21 cellular contexts compared by ENCODE assay signal in the genomic region with DNA sequence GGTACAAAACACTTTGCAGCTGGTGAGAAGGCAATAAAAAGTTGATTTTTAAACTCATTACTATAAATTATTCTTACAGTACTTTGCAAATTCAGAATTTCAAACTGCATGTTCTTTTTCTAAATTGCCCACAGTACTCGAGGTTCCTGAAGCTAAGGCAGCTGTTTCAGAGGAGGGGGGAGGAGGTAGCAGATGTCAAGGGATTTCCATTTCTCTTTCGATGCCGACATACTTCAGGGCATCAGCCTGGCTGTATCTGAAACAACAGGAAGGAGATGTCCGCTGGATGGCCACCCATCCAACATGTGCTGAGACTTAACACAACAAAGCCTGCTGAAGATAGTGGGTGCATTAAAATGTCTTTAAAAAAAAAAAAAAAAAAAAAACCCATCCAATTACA.
"Had no signal": no experiment of that assay in that cellular context is flagged by ENCODE, and none has a peak within 500 bp of the region (broad histone marks: within the 10 kb centered on the region; RNA-seq: fewer than 3 reads in every experiment).

No MANE protein-coding gene starts in this region.

- H3K9me3 ChIP-seq: breast epithelium, colonic mucosa, esophagus squamous epithelium, heart right ventricle, upper lobe of left lung had no signal

- H3K27ac Mint-ChIP-seq: progenitor cell of endocrine pancreas had no signal

- DNase-seq: activated CD4-positive, alpha-beta T cell treated with anti-CD3 and anti-CD28 coated beads, Interleukin-2, amount 50 U/mL, for 1 hour; activated CD4-positive, CD25-positive, alpha-beta regulatory T cell treated with anti-CD3 and anti-CD28 coated beads, Interleukin-2, amount 50 U/mL, for 72 hours; activated CD8-positive, alpha-beta memory T cell treated with anti-CD3 and anti-CD28 coated beads for 24 hours; activated CD8-positive, alpha-beta memory T cell treated with anti-CD3 and anti-CD28 coated beads, Interleukin-2, amount 50 U/mL, for 4 hours; activated gamma-delta T cell; amniotic stem cell; colonic mucosa; esophagus squamous epithelium; heart right ventricle; islet precursor cell; left cardiac atrium; midbrain; stimulated activated CD4-positive, alpha-beta T cell treated with anti-CD3 and anti-CD28 coated beads, Interleukin-4, amount 100 ng/mL, for 24 hours; stimulated activated naive CD4-positive, alpha-beta T cell treated with Interleukin-2 at 50 U/mL for 16 hours; T-cell; upper lobe of left lung; WERI-Rb-1 had no signal

- H3K9me3 Mint-ChIP-seq: activated naive CD4-positive, alpha-beta T cell treated with anti-CD3 and anti-CD28 coated beads, Interleukin-2, amount 50 U/mL, for 24 hours; central memory CD8-positive, alpha-beta T cell; T-cell had no signal

- ATAC-seq: heart right ventricle, left cardiac atrium, T-cell had no signal

- H3K4me1 Mint-ChIP-seq: activated naive CD4-positive, alpha-beta T cell treated with anti-CD3 and anti-CD28 coated beads, Interleukin-2, amount 50 U/mL, for 24 hours; central memory CD8-positive, alpha-beta T cell had no signal

- H3K27ac ChIP-seq: breast epithelium, colonic mucosa, esophagus squamous epithelium, heart right ventricle, upper lobe of left lung, WERI-Rb-1 had no signal

- H3K4me3 ChIP-seq: breast epithelium, colonic mucosa, esophagus squamous epithelium, heart right ventricle, upper lobe of left lung had no signal

- H3K4me3 Mint-ChIP-seq: activated naive CD4-positive, alpha-beta T cell treated with anti-CD3 and anti-CD28 coated beads, Interleukin-2, amount 50 U/mL, for 24 hours; central memory CD8-positive, alpha-beta T cell; T-cell had no signal

- H3K27me3 Mint-ChIP-seq: activated naive CD4-positive, alpha-beta T cell treated with anti-CD3 and anti-CD28 coated beads, Interleukin-2, amount 50 U/mL, for 24 hours; central memory CD8-positive, alpha-beta T cell; progenitor cell of endocrine pancreas; T-cell had no signal

- H3K27me3 ChIP-seq: breast epithelium, colonic mucosa, esophagus squamous epithelium, heart right ventricle, upper lobe of left lung had no signal

- H3K36me3 ChIP-seq: breast epithelium, colonic mucosa had no signal

- H3K4me1 ChIP-seq: breast epithelium, colonic mucosa, esophagus squamous epithelium, heart right ventricle, upper lobe of left lung had no signal
